ENCODE assay signal across 8 cellular contexts in genomic region chr5:131394128-131394527, GRCh38.
DNase-seq lines count a peak whose midpoint lies in the region; ATAC-seq and TF ChIP-seq lines count a peak whose summit lies in the region.

No MANE protein-coding gene starts in this region.

- CTCF ChIA-PET in HEK293T (lab: Yijun Ruan, JAX) = interaction anchor here (0.6 kb wide), 1 partner anchor 522 kb away, joined by 3 read pairs; no protein-coding TSS in a partner anchor

- no peak for TF ChIP-seq CTCF in left lung (IDR thresholded peaks at IDR 0.05)

- peak overlapping the region; percentile 81 for H3K4me3 Mint-ChIP-seq in activated T-helper 1 cell treated with anti-CD3 and anti-CD28 coated beads, Interleukin-12 subunit alpha, Interleukin-12 subunit beta, Interleukin-2, Interleukin-4 antibody, amounts not matched to agents 30 ng/mL and 10 ng/mL and 1 ng/mL, durations not matched to agents 14 hours and 24 hours and 36 hours

- POLR2A ChIA-PET in HEK293T (lab: Yijun Ruan, JAX) = no interaction called here

- no peak overlapping the region for H3K4me3 ChIP-seq in left lung

- ATAC-seq in GM19023 (IDR thresholded peaks at IDR 0.05; ENCODE audit: unreplicated experiment) (peak; percentile 64), HG02884 (IDR thresholded peaks at IDR 0.05; ENCODE audit: unreplicated experiment) (peak; percentile 56), left lung (peak; percentile 95)

- H3K9me3 ChIP-seq in left lung = no peaks in the 10 kb centered on the region

- H3K36me3 Mint-ChIP-seq in activated T-helper 1 cell treated with anti-CD3 and anti-CD28 coated beads, Interleukin-12 subunit alpha, Interleukin-12 subunit beta, Interleukin-2, Interleukin-4 antibody, amounts not matched to agents 30 ng/mL and 10 ng/mL and 1 ng/mL, durations not matched to agents 14 hours and 24 hours and 36 hours (ENCODE audit: low read depth) = peaks cover 79% of the 10 kb centered on the region

- H3K27me3 ChIP-seq in left lung = no peaks in the 10 kb centered on the region

- H3K27ac ChIP-seq in left lung = peak overlapping the region; percentile 43 to 66

- peaks cover 0 to 16% of the 10 kb centered on the region in 2 donors for H3K4me1 ChIP-seq in left lung

- H3K27ac Mint-ChIP-seq in activated T-helper 1 cell treated with anti-CD3 and anti-CD28 coated beads, Interleukin-12 subunit alpha, Interleukin-12 subunit beta, Interleukin-2, Interleukin-4 antibody, amounts not matched to agents 30 ng/mL and 10 ng/mL and 1 ng/mL, durations not matched to agents 14 hours and 24 hours and 36 hours = peak overlapping the region; percentile 95

- DNase-seq in activated T-helper 1 cell treated with anti-CD3 and anti-CD28 coated beads, Interleukin-12 subunit alpha, Interleukin-12 subunit beta, Interleukin-2, Interleukin-4 antibody, amounts not matched to agents 30 ng/mL and 10 ng/mL and 1 ng/mL, durations not matched to agents 14 hours and 24 hours and 36 hours (ENCODE audit: low spot score) = peak; percentile 56
- DNase-seq in left lung (no peak), DMS114 treated with DMSO at 0.1 percent for 48 hours (lab: John Stamatoyannopoulos, UW; ENCODE audit: unreplicated experiment) (no peak), DMS153 treated with DMSO at 0.1 percent for 48 hours (lab: John Stamatoyannopoulos, UW; ENCODE audit: unreplicated experiment) (no peak), HEK293T (ENCODE audit: extremely low spot score) (no peak), mesenteric fat pad (ENCODE audit: low spot score) (no peak)

- no peaks in the 10 kb centered on the region for H3K9me3 Mint-ChIP-seq in activated T-helper 1 cell treated with anti-CD3 and anti-CD28 coated beads, Interleukin-12 subunit alpha, Interleukin-12 subunit beta, Interleukin-2, Interleukin-4 antibody, amounts not matched to agents 30 ng/mL and 10 ng/mL and 1 ng/mL, durations not matched to agents 14 hours and 24 hours and 36 hours

- intact Hi-C loops in activated T-helper 1 cell treated with anti-CD3 and anti-CD28 coated beads, Interleukin-12 subunit alpha, Interleukin-12 subunit beta, Interleukin-2, Interleukin-4 antibody, amounts not matched to agents 30 ng/mL and 10 ng/mL and 1 ng/mL, durations not matched to agents 14 hours and 24 hours and 36 hours (cut with micrococcal nuclease) = loop anchor here (1.0 to 10.0 kb wide), 5 partner anchors 11 to 241 kb away; partner anchors contain the start of genes LYRM7 and RAPGEF6
- intact Hi-C loops in left lung (cut with DNase I) = no loop called here

- H3K4me1 Mint-ChIP-seq in activated T-helper 1 cell treated with anti-CD3 and anti-CD28 coated beads, Interleukin-12 subunit alpha, Interleukin-12 subunit beta, Interleukin-2, Interleukin-4 antibody, amounts not matched to agents 30 ng/mL and 10 ng/mL and 1 ng/mL, durations not matched to agents 14 hours and 24 hours and 36 hours (ENCODE audit: low read depth) = peaks cover 84% of the 10 kb centered on the region

- peaks cover 0 to 92% of the 10 kb centered on the region in 2 donors for H3K36me3 ChIP-seq in left lung

- no peaks in the 10 kb centered on the region for H3K27me3 Mint-ChIP-seq in activated T-helper 1 cell treated with anti-CD3 and anti-CD28 coated beads, Interleukin-12 subunit alpha, Interleukin-12 subunit beta, Interleukin-2, Interleukin-4 antibody, amounts not matched to agents 30 ng/mL and 10 ng/mL and 1 ng/mL, durations not matched to agents 14 hours and 24 hours and 36 hours (ENCODE audit: insufficient read depth)

TF ChIP-seq in HEK293T, 16 proteins besides CTCF, POLR2A, EP300 and RAD21:
- no peak for TF ChIP-seq ZNF384 (IDR thresholded peaks at IDR 0.05)
- TF ChIP-seq FOXM1 (IDR thresholded peaks at IDR 0.05; ENCODE audit: borderline replicate concordance) = no peak
- no peak for TF ChIP-seq SP1 (IDR thresholded peaks at IDR 0.05)
